In the genomic region with DNA sequence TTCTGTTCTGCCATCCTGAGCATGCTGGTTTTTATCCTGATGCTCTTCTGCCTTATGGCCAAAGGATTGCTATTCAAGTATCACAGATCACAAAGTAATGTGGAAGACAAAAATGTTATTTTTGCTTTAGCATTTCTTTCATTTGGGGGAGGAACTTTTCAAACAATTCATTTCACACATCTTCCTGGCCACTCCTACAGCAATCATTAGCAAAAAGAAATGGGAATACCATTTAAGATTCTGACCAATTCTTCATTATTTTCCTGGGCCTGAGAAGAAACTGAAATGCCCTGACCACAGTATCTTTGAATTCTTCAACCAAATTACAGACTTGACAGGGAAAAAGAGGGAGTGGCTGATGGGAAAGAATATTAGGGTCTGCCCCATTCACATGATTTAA, we compare ENCODE assay signal across 2 cellular contexts.
TF ChIP-seq lines count a peak whose summit lies in the region.

No MANE protein-coding gene starts in this region.

TF ChIP-seq in GM23338, 12 proteins besides CTCF, POLR2A, EP300 and RAD21:
- TF ChIP-seq, protein P1, sequence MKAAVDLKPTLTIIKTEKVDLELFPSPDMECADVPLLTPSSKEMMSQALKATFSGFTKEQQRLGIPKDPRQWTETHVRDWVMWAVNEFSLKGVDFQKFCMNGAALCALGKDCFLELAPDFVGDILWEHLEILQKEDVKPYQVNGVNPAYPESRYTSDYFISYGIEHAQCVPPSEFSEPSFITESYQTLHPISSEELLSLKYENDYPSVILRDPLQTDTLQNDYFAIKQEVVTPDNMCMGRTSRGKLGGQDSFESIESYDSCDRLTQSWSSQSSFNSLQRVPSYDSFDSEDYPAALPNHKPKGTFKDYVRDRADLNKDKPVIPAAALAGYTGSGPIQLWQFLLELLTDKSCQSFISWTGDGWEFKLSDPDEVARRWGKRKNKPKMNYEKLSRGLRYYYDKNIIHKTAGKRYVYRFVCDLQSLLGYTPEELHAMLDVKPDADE (IDR thresholded peaks at IDR 0.05), result no peak
- no peak for TF ChIP-seq EZH2 (IDR thresholded peaks at IDR 0.05; ENCODE audit: low read depth, unreplicated experiment)
- TF ChIP-seq STAT1 (IDR thresholded peaks at IDR 0.05; ENCODE audit: unreplicated experiment), result no peak
- no peak for TF ChIP-seq CREB1 (CRISPR knock-in tag; IDR thresholded peaks at IDR 0.05; ENCODE audit: low read depth)
- TF ChIP-seq, protein P2, sequence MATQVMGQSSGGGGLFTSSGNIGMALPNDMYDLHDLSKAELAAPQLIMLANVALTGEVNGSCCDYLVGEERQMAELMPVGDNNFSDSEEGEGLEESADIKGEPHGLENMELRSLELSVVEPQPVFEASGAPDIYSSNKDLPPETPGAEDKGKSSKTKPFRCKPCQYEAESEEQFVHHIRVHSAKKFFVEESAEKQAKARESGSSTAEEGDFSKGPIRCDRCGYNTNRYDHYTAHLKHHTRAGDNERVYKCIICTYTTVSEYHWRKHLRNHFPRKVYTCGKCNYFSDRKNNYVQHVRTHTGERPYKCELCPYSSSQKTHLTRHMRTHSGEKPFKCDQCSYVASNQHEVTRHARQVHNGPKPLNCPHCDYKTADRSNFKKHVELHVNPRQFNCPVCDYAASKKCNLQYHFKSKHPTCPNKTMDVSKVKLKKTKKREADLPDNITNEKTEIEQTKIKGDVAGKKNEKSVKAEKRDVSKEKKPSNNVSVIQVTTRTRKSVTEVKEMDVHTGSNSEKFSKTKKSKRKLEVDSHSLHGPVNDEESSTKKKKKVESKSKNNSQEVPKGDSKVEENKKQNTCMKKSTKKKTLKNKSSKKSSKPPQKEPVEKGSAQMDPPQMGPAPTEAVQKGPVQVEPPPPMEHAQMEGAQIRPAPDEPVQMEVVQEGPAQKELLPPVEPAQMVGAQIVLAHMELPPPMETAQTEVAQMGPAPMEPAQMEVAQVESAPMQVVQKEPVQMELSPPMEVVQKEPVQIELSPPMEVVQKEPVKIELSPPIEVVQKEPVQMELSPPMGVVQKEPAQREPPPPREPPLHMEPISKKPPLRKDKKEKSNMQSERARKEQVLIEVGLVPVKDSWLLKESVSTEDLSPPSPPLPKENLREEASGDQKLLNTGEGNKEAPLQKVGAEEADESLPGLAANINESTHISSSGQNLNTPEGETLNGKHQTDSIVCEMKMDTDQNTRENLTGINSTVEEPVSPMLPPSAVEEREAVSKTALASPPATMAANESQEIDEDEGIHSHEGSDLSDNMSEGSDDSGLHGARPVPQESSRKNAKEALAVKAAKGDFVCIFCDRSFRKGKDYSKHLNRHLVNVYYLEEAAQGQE (IDR thresholded peaks at IDR 0.05; ENCODE audit: unreplicated experiment), result no peak
- TF ChIP-seq ZNF114 (CRISPR knock-in tag; IDR thresholded peaks at IDR 0.05), result no peak
- TF ChIP-seq, protein P3, sequence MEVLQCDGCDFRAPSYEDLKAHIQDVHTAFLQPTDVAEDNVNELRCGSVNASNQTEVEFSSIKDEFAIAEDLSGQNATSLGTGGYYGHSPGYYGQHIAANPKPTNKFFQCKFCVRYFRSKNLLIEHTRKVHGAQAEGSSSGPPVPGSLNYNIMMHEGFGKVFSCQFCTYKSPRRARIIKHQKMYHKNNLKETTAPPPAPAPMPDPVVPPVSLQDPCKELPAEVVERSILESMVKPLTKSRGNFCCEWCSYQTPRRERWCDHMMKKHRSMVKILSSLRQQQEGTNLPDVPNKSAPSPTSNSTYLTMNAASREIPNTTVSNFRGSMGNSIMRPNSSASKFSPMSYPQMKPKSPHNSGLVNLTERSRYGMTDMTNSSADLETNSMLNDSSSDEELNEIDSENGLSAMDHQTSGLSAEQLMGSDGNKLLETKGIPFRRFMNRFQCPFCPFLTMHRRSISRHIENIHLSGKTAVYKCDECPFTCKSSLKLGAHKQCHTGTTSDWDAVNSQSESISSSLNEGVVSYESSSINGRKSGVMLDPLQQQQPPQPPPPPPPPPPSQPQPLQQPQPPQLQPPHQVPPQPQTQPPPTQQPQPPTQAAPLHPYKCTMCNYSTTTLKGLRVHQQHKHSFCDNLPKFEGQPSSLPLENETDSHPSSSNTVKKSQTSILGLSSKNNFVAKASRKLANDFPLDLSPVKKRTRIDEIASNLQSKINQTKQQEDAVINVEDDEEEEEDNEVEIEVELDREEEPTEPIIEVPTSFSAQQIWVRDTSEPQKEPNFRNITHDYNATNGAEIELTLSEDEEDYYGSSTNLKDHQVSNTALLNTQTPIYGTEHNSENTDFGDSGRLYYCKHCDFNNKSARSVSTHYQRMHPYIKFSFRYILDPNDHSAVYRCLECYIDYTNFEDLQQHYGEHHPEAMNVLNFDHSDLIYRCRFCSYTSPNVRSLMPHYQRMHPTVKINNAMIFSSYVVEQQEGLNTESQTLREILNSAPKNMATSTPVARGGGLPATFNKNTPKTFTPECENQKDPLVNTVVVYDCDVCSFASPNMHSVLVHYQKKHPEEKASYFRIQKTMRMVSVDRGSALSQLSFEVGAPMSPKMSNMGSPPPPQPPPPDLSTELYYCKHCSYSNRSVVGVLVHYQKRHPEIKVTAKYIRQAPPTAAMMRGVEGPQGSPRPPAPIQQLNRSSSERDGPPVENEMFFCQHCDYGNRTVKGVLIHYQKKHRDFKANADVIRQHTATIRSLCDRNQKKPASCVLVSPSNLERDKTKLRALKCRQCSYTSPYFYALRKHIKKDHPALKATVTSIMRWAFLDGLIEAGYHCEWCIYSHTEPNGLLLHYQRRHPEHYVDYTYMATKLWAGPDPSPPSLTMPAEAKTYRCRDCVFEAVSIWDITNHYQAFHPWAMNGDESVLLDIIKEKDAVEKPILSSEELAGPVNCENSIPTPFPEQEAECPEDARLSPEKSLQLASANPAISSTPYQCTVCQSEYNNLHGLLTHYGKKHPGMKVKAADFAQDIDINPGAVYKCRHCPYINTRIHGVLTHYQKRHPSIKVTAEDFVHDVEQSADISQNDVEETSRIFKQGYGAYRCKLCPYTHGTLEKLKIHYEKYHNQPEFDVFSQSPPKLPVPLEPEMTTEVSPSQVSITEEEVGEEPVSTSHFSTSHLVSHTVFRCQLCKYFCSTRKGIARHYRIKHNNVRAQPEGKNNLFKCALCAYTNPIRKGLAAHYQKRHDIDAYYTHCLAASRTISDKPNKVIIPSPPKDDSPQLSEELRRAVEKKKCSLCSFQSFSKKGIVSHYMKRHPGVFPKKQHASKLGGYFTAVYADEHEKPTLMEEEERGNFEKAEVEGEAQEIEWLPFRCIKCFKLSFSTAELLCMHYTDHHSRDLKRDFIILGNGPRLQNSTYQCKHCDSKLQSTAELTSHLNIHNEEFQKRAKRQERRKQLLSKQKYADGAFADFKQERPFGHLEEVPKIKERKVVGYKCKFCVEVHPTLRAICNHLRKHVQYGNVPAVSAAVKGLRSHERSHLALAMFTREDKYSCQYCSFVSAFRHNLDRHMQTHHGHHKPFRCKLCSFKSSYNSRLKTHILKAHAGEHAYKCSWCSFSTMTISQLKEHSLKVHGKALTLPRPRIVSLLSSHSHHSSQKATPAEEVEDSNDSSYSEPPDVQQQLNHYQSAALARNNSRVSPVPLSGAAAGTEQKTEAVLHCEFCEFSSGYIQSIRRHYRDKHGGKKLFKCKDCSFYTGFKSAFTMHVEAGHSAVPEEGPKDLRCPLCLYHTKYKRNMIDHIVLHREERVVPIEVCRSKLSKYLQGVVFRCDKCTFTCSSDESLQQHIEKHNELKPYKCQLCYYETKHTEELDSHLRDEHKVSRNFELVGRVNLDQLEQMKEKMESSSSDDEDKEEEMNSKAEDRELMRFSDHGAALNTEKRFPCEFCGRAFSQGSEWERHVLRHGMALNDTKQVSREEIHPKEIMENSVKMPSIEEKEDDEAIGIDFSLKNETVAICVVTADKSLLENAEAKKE (CRISPR knock-in tag; IDR thresholded peaks at IDR 0.05), result no peak
- TF ChIP-seq POLR2AphosphoS5 (IDR thresholded peaks at IDR 0.05; ENCODE audit: low read depth), result peak; percentile 45
- no peak for TF ChIP-seq ZNF331 (CRISPR knock-in tag; IDR thresholded peaks at IDR 0.05; ENCODE audit: low read depth)

TF ChIP-seq in WTC11, 78 proteins besides CTCF, POLR2A, EP300 and RAD21 (continued from another document and continues in another):
- TF ChIP-seq ZNF512 (CRISPR knock-in tag; IDR thresholded peaks at IDR 0.05; ENCODE audit: borderline replicate concordance), result no peak
- TF ChIP-seq, protein P4, sequence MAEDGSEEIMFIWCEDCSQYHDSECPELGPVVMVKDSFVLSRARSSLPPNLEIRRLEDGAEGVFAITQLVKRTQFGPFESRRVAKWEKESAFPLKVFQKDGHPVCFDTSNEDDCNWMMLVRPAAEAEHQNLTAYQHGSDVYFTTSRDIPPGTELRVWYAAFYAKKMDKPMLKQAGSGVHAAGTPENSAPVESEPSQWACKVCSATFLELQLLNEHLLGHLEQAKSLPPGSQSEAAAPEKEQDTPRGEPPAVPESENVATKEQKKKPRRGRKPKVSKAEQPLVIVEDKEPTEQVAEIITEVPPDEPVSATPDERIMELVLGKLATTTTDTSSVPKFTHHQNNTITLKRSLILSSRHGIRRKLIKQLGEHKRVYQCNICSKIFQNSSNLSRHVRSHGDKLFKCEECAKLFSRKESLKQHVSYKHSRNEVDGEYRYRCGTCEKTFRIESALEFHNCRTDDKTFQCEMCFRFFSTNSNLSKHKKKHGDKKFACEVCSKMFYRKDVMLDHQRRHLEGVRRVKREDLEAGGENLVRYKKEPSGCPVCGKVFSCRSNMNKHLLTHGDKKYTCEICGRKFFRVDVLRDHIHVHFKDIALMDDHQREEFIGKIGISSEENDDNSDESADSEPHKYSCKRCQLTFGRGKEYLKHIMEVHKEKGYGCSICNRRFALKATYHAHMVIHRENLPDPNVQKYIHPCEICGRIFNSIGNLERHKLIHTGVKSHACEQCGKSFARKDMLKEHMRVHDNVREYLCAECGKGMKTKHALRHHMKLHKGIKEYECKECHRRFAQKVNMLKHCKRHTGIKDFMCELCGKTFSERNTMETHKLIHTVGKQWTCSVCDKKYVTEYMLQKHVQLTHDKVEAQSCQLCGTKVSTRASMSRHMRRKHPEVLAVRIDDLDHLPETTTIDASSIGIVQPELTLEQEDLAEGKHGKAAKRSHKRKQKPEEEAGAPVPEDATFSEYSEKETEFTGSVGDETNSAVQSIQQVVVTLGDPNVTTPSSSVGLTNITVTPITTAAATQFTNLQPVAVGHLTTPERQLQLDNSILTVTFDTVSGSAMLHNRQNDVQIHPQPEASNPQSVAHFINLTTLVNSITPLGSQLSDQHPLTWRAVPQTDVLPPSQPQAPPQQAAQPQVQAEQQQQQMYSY (CRISPR knock-in tag; IDR thresholded peaks at IDR 0.05), result no peak
- TF ChIP-seq NR2C2 (CRISPR knock-in tag; IDR thresholded peaks at IDR 0.05), result no peak
- no peak for TF ChIP-seq JAZF1 (CRISPR knock-in tag; IDR thresholded peaks at IDR 0.05)
- no peak for TF ChIP-seq FOXK1 (CRISPR knock-in tag; IDR thresholded peaks at IDR 0.05)
- no peak for TF ChIP-seq NFYB (CRISPR knock-in tag; conservative IDR thresholded peaks at IDR 0.05; ENCODE audit: low read depth)
- no peak for TF ChIP-seq TEAD1 (CRISPR knock-in tag; IDR thresholded peaks at IDR 0.05)
- TF ChIP-seq GTF2I (CRISPR knock-in tag; conservative IDR thresholded peaks at IDR 0.05), result no peak
- TF ChIP-seq, protein P5, sequence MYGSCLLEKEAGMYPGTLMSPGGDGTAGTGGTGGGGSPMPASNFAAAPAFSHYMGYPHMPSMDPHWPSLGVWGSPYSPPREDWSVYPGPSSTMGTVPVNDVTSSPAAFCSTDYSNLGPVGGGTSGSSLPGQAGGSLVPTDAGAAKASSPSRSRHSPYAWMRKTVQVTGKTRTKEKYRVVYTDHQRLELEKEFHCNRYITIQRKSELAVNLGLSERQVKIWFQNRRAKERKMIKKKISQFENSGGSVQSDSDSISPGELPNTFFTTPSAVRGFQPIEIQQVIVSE (CRISPR knock-in tag; IDR thresholded peaks at IDR 0.05; ENCODE audit: borderline replicate concordance), result no peak
- TF ChIP-seq, protein P6, sequence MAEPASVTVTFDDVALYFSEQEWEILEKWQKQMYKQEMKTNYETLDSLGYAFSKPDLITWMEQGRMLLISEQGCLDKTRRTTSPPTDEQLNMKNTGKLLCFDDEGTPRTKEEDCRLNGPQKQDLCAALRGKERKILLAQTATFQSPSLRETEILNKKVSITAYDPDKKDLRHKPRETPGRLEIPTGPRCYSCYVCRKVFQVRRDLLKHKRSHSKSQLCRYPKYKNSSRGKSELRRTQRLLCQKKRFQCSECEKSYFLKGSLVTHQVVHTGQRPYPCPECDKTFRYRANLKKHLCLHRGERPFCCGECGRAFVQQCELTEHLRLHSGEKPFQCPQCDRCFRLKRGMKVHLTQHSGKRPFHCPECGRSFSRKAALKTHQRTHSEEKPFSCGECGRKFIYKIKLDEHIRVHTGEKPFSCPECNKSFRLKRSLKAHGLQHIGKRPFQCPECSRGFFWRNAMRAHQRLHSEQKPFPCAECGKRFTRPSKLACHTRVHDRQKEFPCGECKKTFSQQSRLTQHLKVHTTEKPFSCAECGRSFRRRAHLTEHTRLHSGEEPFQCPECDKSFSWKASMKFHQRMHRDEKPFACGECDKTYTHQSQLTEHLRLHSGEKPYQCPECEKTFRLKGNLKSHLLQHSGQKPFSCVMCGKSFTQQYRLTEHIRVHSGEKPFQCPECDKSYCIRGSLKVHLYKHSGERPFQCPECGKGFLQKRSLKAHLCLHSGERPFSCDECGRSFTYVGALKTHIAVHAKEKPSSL (CRISPR knock-in tag; conservative IDR thresholded peaks at IDR 0.05), result peak; percentile 37; the same call in 1 of the 2 replicates
- TF ChIP-seq ZNF416 (CRISPR knock-in tag; IDR thresholded peaks at IDR 0.05), result peak; percentile 73; the same call in 1 of the 2 replicates
- no peak for TF ChIP-seq GABPB1 (CRISPR knock-in tag; IDR thresholded peaks at IDR 0.05)
- no peak for TF ChIP-seq MYBL2 (CRISPR knock-in tag; IDR thresholded peaks at IDR 0.05)
- TF ChIP-seq, protein P7, sequence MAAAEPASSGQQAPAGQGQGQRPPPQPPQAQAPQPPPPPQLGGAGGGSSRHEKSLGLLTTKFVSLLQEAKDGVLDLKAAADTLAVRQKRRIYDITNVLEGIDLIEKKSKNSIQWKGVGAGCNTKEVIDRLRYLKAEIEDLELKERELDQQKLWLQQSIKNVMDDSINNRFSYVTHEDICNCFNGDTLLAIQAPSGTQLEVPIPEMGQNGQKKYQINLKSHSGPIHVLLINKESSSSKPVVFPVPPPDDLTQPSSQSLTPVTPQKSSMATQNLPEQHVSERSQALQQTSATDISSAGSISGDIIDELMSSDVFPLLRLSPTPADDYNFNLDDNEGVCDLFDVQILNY (CRISPR knock-in tag; IDR thresholded peaks at IDR 0.05), result no peak
- TF ChIP-seq ZNF396 (CRISPR knock-in tag; IDR thresholded peaks at IDR 0.05; ENCODE audit: borderline replicate concordance), result no peak
